Comparison of ENCODE assay signal across 8 cellular contexts in the genomic region with DNA sequence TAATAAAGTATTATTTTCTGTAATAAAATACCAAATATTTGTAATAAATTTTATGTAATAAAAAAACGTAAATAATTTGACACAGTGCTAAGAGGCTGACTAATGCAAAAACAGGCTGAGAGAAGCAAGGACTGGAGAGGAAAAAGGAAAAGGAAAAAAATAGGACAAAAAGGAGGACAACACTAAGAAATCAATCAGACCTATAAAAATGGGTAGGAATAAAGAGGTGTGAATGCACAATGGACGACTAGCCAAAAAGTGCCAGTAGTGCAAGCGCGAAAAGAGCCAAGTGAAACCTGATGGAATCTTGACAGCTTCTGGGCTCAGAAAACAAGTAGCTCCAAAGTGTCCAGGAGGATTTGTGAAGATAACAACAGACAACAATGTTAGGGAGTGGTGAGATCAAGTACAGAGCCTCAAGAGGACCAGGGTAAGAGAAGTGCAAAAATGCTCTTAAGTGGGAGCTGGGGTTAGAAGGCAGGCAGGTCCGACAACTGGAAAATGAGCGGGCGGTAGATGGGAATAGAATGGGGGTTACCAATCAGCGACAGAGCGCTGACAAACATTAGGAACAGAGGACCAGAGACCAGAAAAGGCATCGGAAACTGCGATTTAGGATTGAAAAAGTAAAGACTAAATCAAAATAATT. TPM values are rescaled to one million over a fixed set of nuclear protein-coding genes. Genes with fewer than 3 reads are reported as not detected.
A peak's percentile ranks its signal among the peaks of the same experiment; 100 is the strongest.
DNase-seq lines count a peak whose midpoint lies in the region; ATAC-seq and TF ChIP-seq lines count a peak whose summit lies in the region.

No MANE protein-coding gene starts in this region.

- H3K36me3 ChIP-seq in IMR-90 (ENCODE audit: control insufficient read depth, insufficient read depth, low read length) (no peaks in the 10 kb centered on the region), brain microvascular endothelial cell (replicated peaks) (no peaks in the 10 kb centered on the region), thoracic aorta (no peaks in the 10 kb centered on the region)

- peak overlapping the region; percentile 66 for H3K14ac ChIP-seq in IMR-90 (replicated peaks; ENCODE audit: low read depth, low read length)

- WGBS in IMR-90 (ENCODE audit: extremely low coverage in 2 of 2, insufficient read length in 1 of 2), 2 experiments: 0% methylated on average over 8 of the region's 11 CpGs; no CpG with 5 or more reads in 1 of the 2 experiments

- H2BK120ac ChIP-seq in IMR-90 (ENCODE audit: low read depth, low read length): no peak overlapping the region

- CTCF ChIA-PET in IMR-90 (lab: Yijun Ruan, JAX): interaction anchor here (0.6 to 1.5 kb wide), 2 partner anchors 112 to 113 kb away, joined by 3 read pairs; no protein-coding TSS in a partner anchor

- H4K5ac ChIP-seq in IMR-90 (ENCODE audit: low read depth, low read length): no peak overlapping the region

- H2BK15ac ChIP-seq in IMR-90 (ENCODE audit: low read depth, low read length): no peak overlapping the region

- dilution Hi-C loops in IMR-90 (cut with HindIII; ENCODE audit: low sequenced_read_pairs, unreplicated experiment): no loop called here

- peak overlapping the region; percentile 46 for H3K4ac ChIP-seq in IMR-90 (ENCODE audit: low read depth, low read length)

- no peak for TF ChIP-seq POLR2A in IMR-90 (IDR thresholded peaks at IDR 0.05; ENCODE audit: low read depth, low read length)

- H2AK9ac ChIP-seq in IMR-90 (replicated peaks; ENCODE audit: low read depth, low read length, poor library complexity): no peak overlapping the region

- H3K27ac ChIP-seq in IMR-90 (ENCODE audit: insufficient read depth, low read length) (peak overlapping the region; percentile 14), brain microvascular endothelial cell (peak overlapping the region; percentile 81), layer of hippocampus (ENCODE audit: low read depth, low read length) (peak overlapping the region; percentile 95), thoracic aorta (peak overlapping the region; percentile 96 to 98)

- no TSS peak for BruUV-seq in IMR-90 (replicated peaks; lab: Mats Ljungman, UMichigan)

- no peak for TF ChIP-seq RAD21 in IMR-90 (IDR thresholded peaks at IDR 0.05; ENCODE audit: low read length)

- POLR2A ChIA-PET in IMR-90 (lab: Charles Lee; ENCODE audit: unreplicated experiment): no interaction called here

- H2AFZ ChIP-seq in IMR-90 (replicated peaks; ENCODE audit: low read length, poor library complexity): peak overlapping the region; percentile 95

- ATAC-seq in GM19328 (IDR thresholded peaks at IDR 0.05; ENCODE audit: unreplicated experiment) (peak; percentile 1), IMR-90 (ENCODE audit: low read depth) (peak; percentile 19; the same call in 1 of the 2 replicates), thoracic aorta (ENCODE audit: insufficient number of reproducible peaks, low FRiP score, low read depth) (no peak)

- intact Hi-C loops in IMR-90 (cut with micrococcal nuclease): loop anchor here (1.0 to 10.0 kb wide), 3 partner anchors 51 to 229 kb away; a partner anchor contains a TSS

- H3K23ac ChIP-seq in IMR-90 (ENCODE audit: low read depth, low read length): peak overlapping the region; percentile 63; the same call in 1 of the 2 replicates

- H3K4me3 ChIP-seq in AG10803 (ENCODE audit: low read length): peak overlapping the region; percentile 82
- peak overlapping the region; percentile 99 for H3K4me3 ChIP-seq in IMR-90 (ENCODE audit: insufficient read depth, low read depth, low read length)
- H3K4me3 ChIP-seq in brain microvascular endothelial cell (ENCODE audit: low read depth, low read length): peak overlapping the region; percentile 81
- peak overlapping the region; percentile 96 for H3K4me3 ChIP-seq in thoracic aorta

- no peak for TF ChIP-seq CTCF in AG10803 (conservative IDR thresholded peaks at IDR 0.05; ENCODE audit: low read length)
- TF ChIP-seq CTCF in IMR-90 (conservative IDR thresholded peaks at IDR 0.05; ENCODE audit: low read depth, low read length): no peak
- TF ChIP-seq CTCF in brain microvascular endothelial cell (IDR thresholded peaks at IDR 0.05; ENCODE audit: low read depth, low read length, missing control alignments): no peak
- TF ChIP-seq CTCF in thoracic aorta (IDR thresholded peaks at IDR 0.05): no peak

- DNase-seq in AG10803 (ENCODE audit: low read depth) (peak; percentile 7), IMR-90 (no peak), brain microvascular endothelial cell (peak; percentile 4), thoracic aorta (ENCODE audit: low spot score) (no peak), ureter (ENCODE audit: low spot score) (no peak)
- no peak for DNase-seq in stimulated activated CD4-positive, alpha-beta T cell treated with anti-CD3 and anti-CD28 coated beads, Interleukin-12 subunit alpha, Interleukin-12 subunit beta, amount 100 ng/mL, for 4 hours

- H3K79me1 ChIP-seq in IMR-90 (ENCODE audit: low read depth in 1 of 2, low read length in 2 of 2): peaks cover 10 to 14% of the 10 kb centered on the region in 2 experiments

- H3K9me3 ChIP-seq in IMR-90 (ENCODE audit: control insufficient read depth, insufficient read depth, low read length): no peaks in the 10 kb centered on the region
- H3K9me3 ChIP-seq in thoracic aorta: no peaks in the 10 kb centered on the region

- H3K9me1 ChIP-seq in IMR-90 (ENCODE audit: insufficient read depth, low read length): no peaks in the 10 kb centered on the region

- peak overlapping the region; percentile 89 for H3K4me2 ChIP-seq in IMR-90 (ENCODE audit: low read depth, low read length)

- H4K91ac ChIP-seq in IMR-90 (ENCODE audit: insufficient read depth, low read depth, low read length): no peak overlapping the region; the same call in 1 of the 2 replicates

- peak overlapping the region; percentile 1; the same call in 1 of the 2 replicates for H3K56ac ChIP-seq in IMR-90 (ENCODE audit: extremely low read depth, insufficient read depth, low read length)

- H2AK5ac ChIP-seq in IMR-90 (ENCODE audit: low read depth, low read length): no peak overlapping the region

- in situ Hi-C loops in IMR-90 (cut with MboI; ENCODE audit: low sequenced_read_pairs): no loop called here
- in situ Hi-C loops in brain microvascular endothelial cell (cut with HindIII; ENCODE audit: low pct_ligation_motif_present, low sequenced_read_pairs): no loop called here

- H3K18ac ChIP-seq in IMR-90 (ENCODE audit: low read depth, low read length): peak overlapping the region; percentile 7; the same call in 1 of the 2 replicates

- H4K8ac ChIP-seq in IMR-90 (ENCODE audit: low read depth in 2 of 2, low read length in 2 of 2): no peak overlapping the region; a peak in 1 of 4 replicates

- H3K27me3 ChIP-seq in IMR-90 (ENCODE audit: control insufficient read depth, insufficient read depth, low read length) (no peaks in the 10 kb centered on the region; the same call in 1 of the 2 replicates), brain microvascular endothelial cell (replicated peaks) (no peaks in the 10 kb centered on the region), layer of hippocampus (ENCODE audit: control insufficient read depth, insufficient read depth, low read length) (no peaks in the 10 kb centered on the region), thoracic aorta (replicated peaks; ENCODE audit: insufficient read depth) (no peaks in the 10 kb centered on the region)

- H3K4me1 ChIP-seq in IMR-90 (ENCODE audit: control insufficient read depth, insufficient read depth, low read length) (no peaks in the 10 kb centered on the region), thoracic aorta (ENCODE audit: control insufficient read depth in 1 of 2, low read depth in 2 of 2) (peaks cover 14 to 26% of the 10 kb centered on the region in 2 donors)

- H2BK20ac ChIP-seq in IMR-90 (ENCODE audit: low read depth, low read length): no peak overlapping the region

- H2BK5ac ChIP-seq in IMR-90 (ENCODE audit: low read depth, low read length, poor library complexity, severe bottlenecking): peak overlapping the region; percentile 80

- peak overlapping the region; percentile 92 for H3K9ac ChIP-seq in IMR-90 (ENCODE audit: low read depth, low read length)

- peaks cover 25% of the 10 kb centered on the region for H4K20me1 ChIP-seq in IMR-90 (ENCODE audit: insufficient read depth, low read length)

TF ChIP-seq in IMR-90, 13 proteins besides CTCF, POLR2A, EP300 and RAD21:
- TF ChIP-seq CEBPB (IDR thresholded peaks at IDR 0.05; ENCODE audit: low read depth, low read length): no peak
- TF ChIP-seq, protein P1, sequence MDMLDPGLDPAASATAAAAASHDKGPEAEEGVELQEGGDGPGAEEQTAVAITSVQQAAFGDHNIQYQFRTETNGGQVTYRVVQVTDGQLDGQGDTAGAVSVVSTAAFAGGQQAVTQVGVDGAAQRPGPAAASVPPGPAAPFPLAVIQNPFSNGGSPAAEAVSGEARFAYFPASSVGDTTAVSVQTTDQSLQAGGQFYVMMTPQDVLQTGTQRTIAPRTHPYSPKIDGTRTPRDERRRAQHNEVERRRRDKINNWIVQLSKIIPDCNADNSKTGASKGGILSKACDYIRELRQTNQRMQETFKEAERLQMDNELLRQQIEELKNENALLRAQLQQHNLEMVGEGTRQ (IDR thresholded peaks at IDR 0.05; ENCODE audit: low read depth, low read length): no peak
- TF ChIP-seq RCOR1 (IDR thresholded peaks at IDR 0.05; ENCODE audit: insufficient replicate concordance, low read length): no peak
- no peak for TF ChIP-seq MAZ (IDR thresholded peaks at IDR 0.05; ENCODE audit: borderline replicate concordance, low read depth, low read length)
- no peak for TF ChIP-seq CHD1 (IDR thresholded peaks at IDR 0.05; ENCODE audit: low read depth, low read length)
- TF ChIP-seq NFE2L2 (IDR thresholded peaks at IDR 0.05; ENCODE audit: low read depth, low read length): no peak
- TF ChIP-seq MAFK (IDR thresholded peaks at IDR 0.05; ENCODE audit: low read depth, low read length): no peak
- no peak for TF ChIP-seq BHLHE40 (IDR thresholded peaks at IDR 0.05; ENCODE audit: low read depth, low read length)
- no peak for TF ChIP-seq MXI1 (IDR thresholded peaks at IDR 0.05; ENCODE audit: borderline replicate concordance, low read depth, low read length)
- TF ChIP-seq FOS (IDR thresholded peaks at IDR 0.05; ENCODE audit: low read depth, low read length): no peak
- TF ChIP-seq, protein P2, sequence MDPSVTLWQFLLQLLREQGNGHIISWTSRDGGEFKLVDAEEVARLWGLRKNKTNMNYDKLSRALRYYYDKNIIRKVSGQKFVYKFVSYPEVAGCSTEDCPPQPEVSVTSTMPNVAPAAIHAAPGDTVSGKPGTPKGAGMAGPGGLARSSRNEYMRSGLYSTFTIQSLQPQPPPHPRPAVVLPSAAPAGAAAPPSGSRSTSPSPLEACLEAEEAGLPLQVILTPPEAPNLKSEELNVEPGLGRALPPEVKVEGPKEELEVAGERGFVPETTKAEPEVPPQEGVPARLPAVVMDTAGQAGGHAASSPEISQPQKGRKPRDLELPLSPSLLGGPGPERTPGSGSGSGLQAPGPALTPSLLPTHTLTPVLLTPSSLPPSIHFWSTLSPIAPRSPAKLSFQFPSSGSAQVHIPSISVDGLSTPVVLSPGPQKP (IDR thresholded peaks at IDR 0.05; ENCODE audit: borderline replicate concordance, low read depth, low read length): no peak

RNA-seq across cellular contexts. Expression of a gene that starts 1.2 kb away (rescaled TPM):
- total RNA-seq in IMR-90 (2012; rRNA removed) (12.9 and 16.9 TPM in 2 replicates), thoracic aorta (10 to 100 TPM; 31.5 to 62.2 TPM), ureter (77.2 TPM)
- 4.7 and 5.7 TPM in 2 replicates for polyA plus RNA-seq in IMR-90 (2012; rRNA removed)
- polyA plus RNA-seq in IMR-90 (2012; cell fraction: cytosol; rRNA removed): 0.93 and 1.1 TPM in 2 replicates
- 1.2 and 12.8 TPM in 2 replicates for polyA plus RNA-seq in IMR-90 (2012; cell fraction: nucleus; rRNA removed; ENCODE audit: low replicate concordance)

Comparison
In these comparisons a context has a peak if more than half of its experiments do, and no peak if none do; other contexts are left out.
1. DNase-seq: peak in AG10803 (single experiment) and brain microvascular endothelial cell (single experiment); none in IMR-90 (single experiment), thoracic aorta (single experiment), ureter (single experiment) and stimulated activated CD4-positive, alpha-beta T cell treated with anti-CD3 and anti-CD28 coated beads, Interleukin-12 subunit alpha, Interleukin-12 subunit beta, amount 100 ng/mL, for 4 hours (single experiment).
2. H3K27ac ChIP-seq: peak in every context shown above with its lines; median percentile 97 in thoracic aorta; 95 in layer of hippocampus; 81 in brain microvascular endothelial cell; 14 in IMR-90.
3. Peak in every context shown above with its lines, with median percentiles within 50 percentile points of each other: H3K4me3 ChIP-seq.